ENCODE assay signal across 17 cellular contexts in the genomic region with DNA sequence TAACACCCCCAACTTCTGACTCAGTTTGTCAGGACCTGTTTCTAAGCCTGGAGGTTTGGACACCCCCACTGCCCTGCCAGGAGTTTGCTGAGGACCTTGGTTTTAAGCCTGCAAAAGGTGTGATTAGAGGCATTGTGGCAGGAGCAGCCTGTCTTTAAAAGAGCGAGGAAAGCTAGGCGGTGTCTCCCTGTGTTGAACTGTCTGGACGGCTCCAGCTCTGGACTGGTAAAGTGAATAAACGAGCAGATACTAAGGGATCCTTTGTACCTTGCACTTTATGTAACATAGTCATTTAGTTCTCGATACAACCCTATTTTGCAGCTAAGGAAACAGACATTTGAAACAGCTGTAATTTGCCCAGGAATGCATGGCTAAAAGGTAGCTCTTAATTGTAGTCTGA.
"Had no signal": no experiment of that assay in that cellular context is flagged by ENCODE, and none has a peak within 500 bp of the region (broad histone marks: within the 10 kb centered on the region; RNA-seq: fewer than 3 reads in every experiment).

No MANE protein-coding gene starts in this region.

- H3K36me3 Mint-ChIP-seq: immature natural killer cell, naive B cell had no signal

- H3K27me3 ChIP-seq: esophagus muscularis mucosa, foreskin keratinocyte, tibial artery, upper lobe of left lung, vagina had no signal

- H3K4me3 ChIP-seq: esophagus muscularis mucosa, tibial artery, upper lobe of left lung, vagina had no signal

- H3K4me1 ChIP-seq: tibial artery, upper lobe of left lung, vagina had no signal

- H3K4me3 Mint-ChIP-seq: immature natural killer cell, naive B cell, nephron had no signal

- H3K27ac Mint-ChIP-seq: naive B cell, nephron had no signal

- H3K36me3 ChIP-seq: tibial artery, upper lobe of left lung, vagina had no signal

- H3K4me1 Mint-ChIP-seq: immature natural killer cell, nephron had no signal

- H3K9me3 ChIP-seq: esophagus muscularis mucosa, tibial artery, upper lobe of left lung, vagina had no signal

- H3K27ac ChIP-seq: epithelial cell of prostate, foreskin keratinocyte, tibial artery, upper lobe of left lung, vagina had no signal

- H3K27me3 Mint-ChIP-seq: naive B cell had no signal

- ATAC-seq: foreskin keratinocyte; left cardiac atrium; stimulated activated naive CD8-positive, alpha-beta T cell treated with anti-CD3 and anti-CD28 coated beads, Interleukin-15, Interleukin-2, amounts not matched to agents 100 U/mL and 50 U/mL, for 24 hours had no signal

- DNase-seq: effector memory CD4-positive, alpha-beta T cell; foreskin keratinocyte; immature natural killer cell; kidney; left cardiac atrium; mesendoderm; naive B cell; posterior cingulate gyrus; small intestine; stimulated activated CD4-positive, alpha-beta T cell treated with anti-CD3 and anti-CD28 coated beads, Interleukin-2, amount 100 ng/mL, for 48 hours; stimulated activated naive CD8-positive, alpha-beta T cell treated with anti-CD3 and anti-CD28 coated beads, Interleukin-15, Interleukin-2, amounts not matched to agents 100 U/mL and 50 U/mL, for 24 hours; tibial artery; upper lobe of left lung had no signal

- H3K9me3 Mint-ChIP-seq: immature natural killer cell, naive B cell, nephron had no signal
